8 cellular contexts compared by ENCODE assay signal in the genomic region with DNA sequence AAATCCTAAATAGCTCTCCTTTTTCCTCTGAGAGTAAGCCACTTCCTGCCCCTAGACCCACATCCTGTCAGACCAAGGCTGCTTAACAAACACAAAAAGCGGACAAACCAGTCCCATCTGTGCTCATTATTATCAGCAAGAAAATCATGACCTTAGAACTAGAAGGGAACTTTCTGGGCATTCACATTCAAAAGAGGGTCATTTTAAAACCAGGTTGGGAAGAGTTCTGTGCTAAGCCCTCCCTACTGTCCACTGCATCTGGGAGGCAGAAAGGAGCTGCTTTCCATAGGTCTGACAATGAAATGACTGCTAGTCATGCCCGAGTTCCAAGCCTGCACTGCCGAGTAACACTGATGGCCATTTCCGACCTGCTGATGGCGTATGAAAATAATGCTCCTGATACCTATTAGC. TPM values are rescaled to one million over a fixed set of nuclear protein-coding genes. Genes with fewer than 3 reads are reported as not detected.
DNase-seq lines count a peak whose midpoint lies in the region; ATAC-seq and TF ChIP-seq lines count a peak whose summit lies in the region.

No MANE protein-coding gene starts in this region.

- no peaks in the 10 kb centered on the region for H3K9me3 ChIP-seq in left ventricle myocardium inferior (replicated peaks)

- intact Hi-C loops in left ventricle myocardium inferior (cut with micrococcal nuclease) (no loop called here), left cardiac atrium (cut with DNase I) (no loop called here)

- DNase-seq in left ventricle myocardium inferior (no peak), left cardiac atrium (no peak), NCI-H774 (lab: John Stamatoyannopoulos, UW) (peak; percentile 32), choroid plexus epithelial cell (ENCODE audit: low read depth) (peak; percentile 64), NCI-H2171 treated with DMSO at 0.1 percent for 48 hours (lab: John Stamatoyannopoulos, UW) (no peak)

- TF ChIP-seq CTCF in left ventricle myocardium inferior (IDR thresholded peaks at IDR 0.05; ENCODE audit: borderline replicate concordance) = no peak
- TF ChIP-seq CTCF in choroid plexus epithelial cell (conservative IDR thresholded peaks at IDR 0.05; ENCODE audit: low read depth, low read length) = no peak
- TF ChIP-seq CTCF in nephron (IDR thresholded peaks at IDR 0.05; ENCODE audit: unreplicated experiment in 3 of 3) = no peak

- no peaks in the 10 kb centered on the region for H3K27me3 ChIP-seq in left ventricle myocardium inferior (ENCODE audit: low read depth)

- H3K4me3 ChIP-seq in left ventricle myocardium inferior (peak overlapping the region; percentile 24), choroid plexus epithelial cell (ENCODE audit: low read depth, low read length) (no peak overlapping the region)

- ATAC-seq in left cardiac atrium (no peak), HG02678 (IDR thresholded peaks at IDR 0.05; ENCODE audit: unreplicated experiment) (peak; percentile 76), HG03439 (IDR thresholded peaks at IDR 0.05; ENCODE audit: unreplicated experiment) (no peak)

- H3K27ac Mint-ChIP-seq in nephron = peak overlapping the region; percentile 41 to 61 (median 54)

- peaks cover 57% of the 10 kb centered on the region for H3K4me1 Mint-ChIP-seq in nephron

- H3K4me3 Mint-ChIP-seq in nephron = no peak overlapping the region

- peaks cover 7% of the 10 kb centered on the region for H3K36me3 ChIP-seq in left ventricle myocardium inferior

- peak overlapping the region; percentile 80 for H3K27ac ChIP-seq in left ventricle myocardium inferior (replicated peaks)

- H3K36me3 Mint-ChIP-seq in nephron (ENCODE audit: low read depth) = peaks cover 7% of the 10 kb centered on the region

- peaks cover 93% of the 10 kb centered on the region for H3K4me1 ChIP-seq in left ventricle myocardium inferior

- no peaks in the 10 kb centered on the region for H3K27me3 Mint-ChIP-seq in nephron (ENCODE audit: low read depth)

- H3K9me3 Mint-ChIP-seq in nephron = no peaks in the 10 kb centered on the region

RNA-seq across cellular contexts. Expression of gene EZR, which starts 15.4 kb away (rescaled TPM):
- total RNA-seq in left ventricle myocardium inferior = 242 TPM
- total RNA-seq in left cardiac atrium = 100 to 1,000 TPM; 140 to 217 TPM

Comparison
In these comparisons a context has a peak if more than half of its experiments do, and no peak if none do; other contexts are left out.
1. DNase-seq: peak in NCI-H774 (single experiment) and choroid plexus epithelial cell (single experiment); none in left ventricle myocardium inferior (single experiment), left cardiac atrium (single experiment) and NCI-H2171 treated with DMSO at 0.1 percent for 48 hours (single experiment).